In the genomic region with DNA sequence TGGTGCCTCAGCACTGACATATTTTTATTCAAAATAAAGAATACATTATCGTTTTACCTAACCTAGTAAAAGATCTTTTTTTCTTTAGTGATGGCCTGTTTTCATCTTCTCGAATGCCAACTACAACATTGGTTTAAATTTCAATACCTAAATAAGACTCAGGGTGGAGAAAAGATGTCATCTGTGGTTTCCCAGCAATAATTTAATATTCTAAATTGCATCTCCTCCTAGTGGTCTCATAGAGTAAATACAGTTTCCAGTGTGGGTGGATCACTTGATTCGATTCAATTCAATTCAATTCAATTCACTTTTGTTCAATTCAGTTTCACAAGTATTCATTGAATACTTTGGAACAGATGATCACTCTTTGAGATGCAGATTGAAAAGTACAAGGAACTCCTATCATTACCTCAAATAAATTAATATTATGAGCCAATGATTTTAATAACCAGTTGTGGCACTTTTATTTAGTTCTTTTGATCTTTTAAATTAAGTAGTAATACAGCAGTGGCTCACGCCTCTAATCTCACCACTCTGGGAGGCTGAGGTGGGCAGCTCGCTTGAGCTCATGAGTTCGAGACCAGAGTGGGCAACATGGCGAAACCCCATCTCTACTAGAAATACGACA, we compare ENCODE assay signal across 8 cellular contexts.
DNase-seq lines count a peak whose midpoint lies in the region; ATAC-seq and TF ChIP-seq lines count a peak whose summit lies in the region.

No MANE protein-coding gene starts in this region.

- no peaks in the 10 kb centered on the region for H3K27me3 Mint-ChIP-seq in chondrocyte (ENCODE audit: low read depth)

- DNase-seq in GM03348 (ENCODE audit: low spot score), result peak; percentile 50
- DNase-seq in Kasumi-1 (lab: John Stamatoyannopoulos, UW), result peak; percentile 61 to 63
- DNase-seq in chondrocyte (ENCODE audit: low spot score), result no peak
- DNase-seq in osteoblast (ENCODE audit: insufficient read length, low spot score, missing footprints), result peak; percentile 84
- DNase-seq in activated gamma-delta T cell (lab: John Stamatoyannopoulos, UW), result no peak
- DNase-seq in stimulated activated CD4-positive, alpha-beta T cell treated with anti-CD3 and anti-CD28 coated beads, Interleukin-1b, Interleukin-23, amount 100 ng/mL, for 48 hours, result no peak

- no peaks in the 10 kb centered on the region for H3K9me3 ChIP-seq in osteoblast (ENCODE audit: low read depth, low read length)

- ATAC-seq in GM18873 (IDR thresholded peaks at IDR 0.05; ENCODE audit: low FRiP score, unreplicated experiment) (no peak), GM21619 (IDR thresholded peaks at IDR 0.05; ENCODE audit: unreplicated experiment) (no peak)

- H3K27me3 ChIP-seq in osteoblast (ENCODE audit: insufficient read depth, low read length), result no peaks in the 10 kb centered on the region

- H3K4me1 ChIP-seq in osteoblast (ENCODE audit: insufficient read depth, low read length), result peaks cover 5% of the 10 kb centered on the region

- no peaks in the 10 kb centered on the region for H3K36me3 ChIP-seq in osteoblast (ENCODE audit: insufficient read depth, low read length)

- H3K4me2 ChIP-seq in osteoblast (ENCODE audit: insufficient read depth, low read length), result no peak overlapping the region

- no peaks in the 10 kb centered on the region for H3K79me2 ChIP-seq in osteoblast (ENCODE audit: insufficient read depth, low read length)

- no peaks in the 10 kb centered on the region for H4K20me1 ChIP-seq in osteoblast (ENCODE audit: insufficient read depth, low read length)

- no peak overlapping the region for H3K4me3 ChIP-seq in osteoblast (ENCODE audit: insufficient read depth, low read length)

- H3K27ac ChIP-seq in osteoblast (ENCODE audit: low read depth, low read length), result no peak overlapping the region

- H3K4me3 Mint-ChIP-seq in chondrocyte (ENCODE audit: unreplicated experiment), result no peak overlapping the region

- no peak overlapping the region for H3K27ac Mint-ChIP-seq in chondrocyte (ENCODE audit: unreplicated experiment)

- no peak overlapping the region for H2AFZ ChIP-seq in osteoblast (ENCODE audit: low read length)

- TF ChIP-seq CTCF in chondrocyte (IDR thresholded peaks at IDR 0.05), result peak; percentile 87
- TF ChIP-seq CTCF in osteoblast (IDR thresholded peaks at IDR 0.05; ENCODE audit: extremely low read depth, low read depth, low read length), result peak; percentile 73

- H3K4me1 Mint-ChIP-seq in chondrocyte (ENCODE audit: low read depth), result peaks cover 32% of the 10 kb centered on the region

- H3K36me3 Mint-ChIP-seq in chondrocyte (ENCODE audit: low read depth), result no peaks in the 10 kb centered on the region

- H3K9me3 Mint-ChIP-seq in chondrocyte (ENCODE audit: low read depth), result no peaks in the 10 kb centered on the region

Comparison
In these comparisons a context has a peak if more than half of its experiments do, and no peak if none do; other contexts are left out.
1. DNase-seq: peak in GM03348 (single experiment), Kasumi-1 (2 of 2) and osteoblast (single experiment); none in chondrocyte (single experiment), activated gamma-delta T cell (single experiment) and stimulated activated CD4-positive, alpha-beta T cell treated with anti-CD3 and anti-CD28 coated beads, Interleukin-1b, Interleukin-23, amount 100 ng/mL, for 48 hours (single experiment).